Comparison of ENCODE assay signal across 8 cellular contexts in the genomic region with DNA sequence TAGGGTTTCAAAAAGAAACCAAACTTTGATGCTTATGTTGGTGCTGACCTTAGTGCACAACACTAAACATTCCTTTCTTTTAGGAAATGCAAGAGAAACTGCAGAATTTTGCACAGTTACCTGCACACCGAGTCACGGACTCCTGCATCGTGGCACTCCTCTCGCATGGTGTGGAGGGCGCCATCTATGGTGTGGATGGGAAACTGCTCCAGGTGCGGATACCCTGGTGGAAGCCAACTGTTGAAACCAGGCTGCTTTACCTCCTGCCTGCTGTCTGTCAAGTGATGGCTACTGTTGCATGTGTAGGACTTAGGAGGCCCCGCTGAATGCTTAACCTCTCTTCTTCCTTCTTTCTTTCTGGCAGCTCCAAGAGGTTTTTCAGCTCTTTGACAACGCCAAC. TPM values are rescaled to one million over a fixed set of nuclear protein-coding genes. Genes with fewer than 3 reads are reported as not detected.
DNase-seq lines count a peak whose midpoint lies in the region; ATAC-seq and TF ChIP-seq lines count a peak whose summit lies in the region.

No MANE protein-coding gene starts in this region.

- peaks cover 36% of the 10 kb centered on the region for H3K36me3 ChIP-seq in neural progenitor cell

- H3K27me3 ChIP-seq in dorsolateral prefrontal cortex (no peaks in the 10 kb centered on the region), neural progenitor cell (no peaks in the 10 kb centered on the region)

- peaks cover 2% of the 10 kb centered on the region for H3K27me3 Mint-ChIP-seq in neural progenitor cell (ENCODE audit: insufficient read depth, low read depth)

- no peak overlapping the region for H3K9ac ChIP-seq in neural progenitor cell

- DNase-seq in D341Med (ENCODE audit: low spot score): peak; percentile 81
- peak; percentile 59 to 73 for DNase-seq in activated CD4-positive, alpha-beta T cell treated with anti-CD3 and anti-CD28 coated beads for 4 hours
- DNase-seq in dorsolateral prefrontal cortex: peak in 2 of 10 donors; percentile 9 to 35
- DNase-seq in neural progenitor cell (ENCODE audit: low spot score): peak; percentile 56
- no peak for DNase-seq in NOMO-1 treated with DMSO at 0.1 percent for 48 hours (lab: John Stamatoyannopoulos, UW; ENCODE audit: unreplicated experiment)
- DNase-seq in NK-92 (lab: John Stamatoyannopoulos, UW; ENCODE audit: unreplicated experiment): no peak

- H3K4me1 Mint-ChIP-seq in neural progenitor cell: no peaks in the 10 kb centered on the region

- no peak overlapping the region for H2AFZ ChIP-seq in neural progenitor cell (replicated peaks)

- H3K4me1 ChIP-seq in neural progenitor cell: no peaks in the 10 kb centered on the region

- no peak overlapping the region for H3K4me3 Mint-ChIP-seq in neural progenitor cell

- peaks cover 16% of the 10 kb centered on the region for H3F3A ChIP-seq in neural progenitor cell (ENCODE audit: low read depth)

- H3K36me3 Mint-ChIP-seq in neural progenitor cell: peaks cover 66% of the 10 kb centered on the region

- H3K27ac ChIP-seq in dorsolateral prefrontal cortex (peak overlapping the region in 1 of 59 donors; percentile 2), neural progenitor cell (no peak overlapping the region)

- peaks cover 6% of the 10 kb centered on the region for H3K79me2 ChIP-seq in neural progenitor cell (ENCODE audit: low read depth)

- H3K4me2 ChIP-seq in neural progenitor cell: no peak overlapping the region

- no peaks in the 10 kb centered on the region for H3K9me3 ChIP-seq in neural progenitor cell (ENCODE audit: low read depth)

- no peak overlapping the region for H3K27ac Mint-ChIP-seq in neural progenitor cell

- intact Hi-C loops in dorsolateral prefrontal cortex (cut with DNase I): loop anchor here in 1 of 2 donors (10.0 kb wide), 1 partner anchor 295 kb away; no protein-coding TSS in a partner anchor

- ATAC-seq in HG03280 (IDR thresholded peaks at IDR 0.05; ENCODE audit: unreplicated experiment) (peak; percentile 64), HG03097 (IDR thresholded peaks at IDR 0.05; ENCODE audit: low FRiP score, unreplicated experiment) (no peak)

- H4K20me1 ChIP-seq in neural progenitor cell (ENCODE audit: low read depth): peaks cover 3% of the 10 kb centered on the region

- TF ChIP-seq CTCF in dorsolateral prefrontal cortex (IDR thresholded peaks at IDR 0.05 in 54 of 56, conservative IDR thresholded peaks at IDR 0.05 in 2 of 56; ENCODE audit: low read depth in 1 of 56, partially characterized antibody in 56 of 56): peak in 54 of 56 donors; percentile 18 to 76 (median 58)
- peak; percentile 73 for TF ChIP-seq CTCF in neural progenitor cell (IDR thresholded peaks at IDR 0.05)

- no peaks in the 10 kb centered on the region for H3K9me3 Mint-ChIP-seq in neural progenitor cell

- H3K4me3 ChIP-seq in dorsolateral prefrontal cortex (no peak overlapping the region), neural progenitor cell (no peak overlapping the region)

RNA-seq across cellular contexts. Expression of gene CASP2, which starts 11.7 kb away (rescaled TPM):
- total RNA-seq in dorsolateral prefrontal cortex (10 to 100 TPM; 10.0 to 28.4 (median 18.1) TPM), neural progenitor cell (ENCODE audit: low replicate concordance) (21.0 and 39.8 TPM in 2 replicates)

RNA-seq across cellular contexts. Expression of gene TMEM139, which starts 15.1 kb away (rescaled TPM):
- total RNA-seq in dorsolateral prefrontal cortex (10 to 100 TPM in 2 of 120 experiments, 1 to 10 TPM in 93, under 1 TPM in 21, not detected in 4; 0.32 to 13.2 (median 2.1) TPM), neural progenitor cell (ENCODE audit: low replicate concordance) (0.94 and 5.4 TPM in 2 replicates)

RNA-seq across cellular contexts. Expression of gene CLCN1, which starts 16.1 kb away (rescaled TPM):
- total RNA-seq in dorsolateral prefrontal cortex (under 1 TPM in 20 of 120 experiments, not detected in 100; 0.10 to 0.43 (median 0.18) TPM), neural progenitor cell (ENCODE audit: low replicate concordance) (not detected in 2 replicates)

RNA-seq across cellular contexts. Expression of gene GSTK1, which starts 36.6 kb away (rescaled TPM):
- total RNA-seq in dorsolateral prefrontal cortex (100 to 1,000 TPM in 10 of 120 experiments, 10 to 100 TPM in 110; 60.1 to 106 (median 86.5) TPM), neural progenitor cell (ENCODE audit: low replicate concordance) (45.3 and 61.6 TPM in 2 replicates)

Comparison
In these comparisons a context has a peak if more than half of its experiments do, and no peak if none do; other contexts are left out.
1. DNase-seq: peak in D341Med (single experiment), activated CD4-positive, alpha-beta T cell treated with anti-CD3 and anti-CD28 coated beads for 4 hours (2 of 2) and neural progenitor cell (single experiment); none in NOMO-1 treated with DMSO at 0.1 percent for 48 hours (single experiment) and NK-92 (single experiment).